8 cellular contexts compared by ENCODE assay signal in the genomic region with DNA sequence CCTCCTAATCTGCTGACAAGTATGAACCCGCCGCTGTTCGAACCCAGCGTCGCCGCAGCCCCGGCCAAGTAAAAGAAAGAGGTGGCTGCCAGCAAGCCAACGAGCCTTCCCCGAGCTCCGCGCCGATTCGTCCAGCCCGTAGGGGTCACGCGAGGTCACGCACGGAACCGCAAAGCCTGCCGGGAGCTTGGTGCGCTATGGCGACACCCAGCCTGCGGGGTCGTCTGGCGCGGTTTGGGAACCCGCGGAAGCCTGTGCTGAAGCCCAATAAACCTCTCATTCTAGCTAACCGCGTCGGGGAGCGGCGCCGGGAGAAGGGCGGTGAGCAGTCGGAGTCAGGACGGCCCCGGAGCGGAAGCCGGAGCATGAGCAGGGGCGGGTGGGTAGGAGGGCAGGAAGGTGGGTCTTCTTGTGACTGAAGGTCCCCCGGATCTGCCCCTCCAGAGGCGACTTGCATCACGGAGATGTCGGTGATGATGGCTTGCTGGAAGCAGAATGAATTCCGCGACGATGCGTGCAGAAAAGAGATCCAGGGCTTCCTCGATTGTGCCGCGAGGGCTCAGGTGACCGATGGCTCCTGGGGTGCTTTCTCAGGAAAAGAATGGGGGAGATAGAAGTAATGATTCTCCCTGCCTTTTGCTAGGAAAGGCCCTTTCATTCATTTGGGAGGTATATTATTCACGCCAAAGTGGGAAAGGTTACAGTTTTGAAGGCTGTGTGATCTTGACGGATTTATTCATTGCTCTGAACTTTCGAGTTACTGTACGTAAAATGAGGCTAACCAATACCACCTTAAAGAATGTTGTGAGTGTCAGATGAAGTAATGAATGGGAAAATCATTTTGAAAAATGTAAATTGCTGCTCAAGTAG. TPM values are rescaled to one million over a fixed set of nuclear protein-coding genes. Genes with fewer than 3 reads are reported as not detected.
DNase-seq lines count a peak whose midpoint lies in the region; ATAC-seq, FAIRE-seq and TF ChIP-seq lines count a peak whose summit lies in the region.

CHCHD1 (plus strand) TSS at position 170 of the 870 bp plus-strand sequence; CDS start at position 198, 28 bp downstream.

- no peaks in the 10 kb centered on the region for H3K9me3 Mint-ChIP-seq in Caco-2 (ENCODE audit: unreplicated experiment)
- no peaks in the 10 kb centered on the region for H3K9me3 Mint-ChIP-seq in activated T-helper 1 cell treated with anti-CD3 and anti-CD28 coated beads, Interleukin-12 subunit alpha, Interleukin-12 subunit beta, Interleukin-2, Interleukin-4 antibody, amounts not matched to agents 30 ng/mL and 10 ng/mL and 1 ng/mL, durations not matched to agents 14 hours and 24 hours and 36 hours
- peaks cover 0 to 2% (median 0%) of the 10 kb centered on the region in 11 donors for H3K9me3 Mint-ChIP-seq in naive thymus-derived CD4-positive, alpha-beta T cell
- no peaks in the 10 kb centered on the region for H3K9me3 Mint-ChIP-seq in stimulated activated memory B cell treated with anti-CD40 and anti-IgM and Interleukin-4, amounts not matched to agents 10 μg/mL and 1 μg/mL and 100 μg/mL, for 72 hours

- ATAC-seq in GM21447 (IDR thresholded peaks at IDR 0.05; ENCODE audit: unreplicated experiment) = peak; percentile 52
- peak; percentile 76 for ATAC-seq in naive thymus-derived CD4-positive, alpha-beta T cell
- peak; percentile 83 for ATAC-seq in stimulated activated memory B cell treated with anti-CD40 and anti-IgM and Interleukin-4, amounts not matched to agents 10 μg/mL and 1 μg/mL and 100 μg/mL, for 72 hours

- peaks cover 19% of the 10 kb centered on the region for H3K4me1 Mint-ChIP-seq in Caco-2 (ENCODE audit: low read depth, unreplicated experiment)
- peaks cover 47% of the 10 kb centered on the region for H3K4me1 Mint-ChIP-seq in activated T-helper 1 cell treated with anti-CD3 and anti-CD28 coated beads, Interleukin-12 subunit alpha, Interleukin-12 subunit beta, Interleukin-2, Interleukin-4 antibody, amounts not matched to agents 30 ng/mL and 10 ng/mL and 1 ng/mL, durations not matched to agents 14 hours and 24 hours and 36 hours (ENCODE audit: low read depth)
- peaks cover 35 to 65% (median 59%) of the 10 kb centered on the region in 7 donors for H3K4me1 Mint-ChIP-seq in naive thymus-derived CD4-positive, alpha-beta T cell
- H3K4me1 Mint-ChIP-seq in stimulated activated memory B cell treated with anti-CD40 and anti-IgM and Interleukin-4, amounts not matched to agents 10 μg/mL and 1 μg/mL and 100 μg/mL, for 72 hours = peaks cover 51% of the 10 kb centered on the region

- no peaks in the 10 kb centered on the region for H3K9me3 ChIP-seq in Caco-2
- no peaks in the 10 kb centered on the region for H3K9me3 ChIP-seq in naive thymus-derived CD4-positive, alpha-beta T cell (ENCODE audit: control insufficient read depth in 2 of 3, low read length in 3 of 3)

- no peak for TF ChIP-seq CTCF in Caco-2 (IDR thresholded peaks at IDR 0.05; ENCODE audit: insufficient read depth in 1 of 2, low read depth in 1 of 2, low read length in 1 of 2, severe bottlenecking in 1 of 2, unreplicated experiment in 1 of 2)

- H3K27me3 Mint-ChIP-seq in Caco-2 (ENCODE audit: insufficient read depth, unreplicated experiment) = no peaks in the 10 kb centered on the region
- H3K27me3 Mint-ChIP-seq in activated T-helper 1 cell treated with anti-CD3 and anti-CD28 coated beads, Interleukin-12 subunit alpha, Interleukin-12 subunit beta, Interleukin-2, Interleukin-4 antibody, amounts not matched to agents 30 ng/mL and 10 ng/mL and 1 ng/mL, durations not matched to agents 14 hours and 24 hours and 36 hours (ENCODE audit: insufficient read depth) = no peaks in the 10 kb centered on the region
- no peaks in the 10 kb centered on the region for H3K27me3 Mint-ChIP-seq in naive thymus-derived CD4-positive, alpha-beta T cell
- H3K27me3 Mint-ChIP-seq in stimulated activated memory B cell treated with anti-CD40 and anti-IgM and Interleukin-4, amounts not matched to agents 10 μg/mL and 1 μg/mL and 100 μg/mL, for 72 hours = no peaks in the 10 kb centered on the region

- H3K36me3 Mint-ChIP-seq in Caco-2 (ENCODE audit: insufficient read depth, unreplicated experiment) = peaks cover 46% of the 10 kb centered on the region
- H3K36me3 Mint-ChIP-seq in activated T-helper 1 cell treated with anti-CD3 and anti-CD28 coated beads, Interleukin-12 subunit alpha, Interleukin-12 subunit beta, Interleukin-2, Interleukin-4 antibody, amounts not matched to agents 30 ng/mL and 10 ng/mL and 1 ng/mL, durations not matched to agents 14 hours and 24 hours and 36 hours (ENCODE audit: low read depth) = peaks cover 23% of the 10 kb centered on the region
- H3K36me3 Mint-ChIP-seq in naive thymus-derived CD4-positive, alpha-beta T cell = peaks cover 0 to 16% (median 5%) of the 10 kb centered on the region in 5 donors
- peaks cover 13% of the 10 kb centered on the region for H3K36me3 Mint-ChIP-seq in stimulated activated memory B cell treated with anti-CD40 and anti-IgM and Interleukin-4, amounts not matched to agents 10 μg/mL and 1 μg/mL and 100 μg/mL, for 72 hours

- POLR2A ChIA-PET in Caco-2 (lab: Charles Lee) = interaction anchor here (0.5 to 2.2 kb wide), 7 partner anchors 9 to 363 kb away, joined by 3 to 19 read pairs (median 4); partner anchors contain the start of gene SEC24C
- POLR2A ChIA-PET in naive thymus-derived CD4-positive, alpha-beta T cell (lab: Charles Lee) = interaction anchor here (0.6 to 13.2 kb wide), 7 partner anchors 11 to 301 kb away, joined by 3 to 185 read pairs (median 6); partner anchors contain the start of genes NDST2 and SEC24C

- peak within 1 kb of the TSS; percentile 72 for H3K4me3 ChIP-seq in Caco-2 (ENCODE audit: low read depth, low read length)
- peak within 1 kb of the TSS; percentile 98 for H3K4me3 ChIP-seq in naive thymus-derived CD4-positive, alpha-beta T cell (ENCODE audit: low read length)

- FAIRE-seq in RCC 7860 (lab: Jason Lieb, UNC) = no peak

- no peak for TF ChIP-seq RAD21 in Ishikawa (IDR thresholded peaks at IDR 0.05; ENCODE audit: low read depth)

- H3K27ac Mint-ChIP-seq in Caco-2 (ENCODE audit: unreplicated experiment) = peak within 1 kb of the TSS; percentile 96
- H3K27ac Mint-ChIP-seq in activated T-helper 1 cell treated with anti-CD3 and anti-CD28 coated beads, Interleukin-12 subunit alpha, Interleukin-12 subunit beta, Interleukin-2, Interleukin-4 antibody, amounts not matched to agents 30 ng/mL and 10 ng/mL and 1 ng/mL, durations not matched to agents 14 hours and 24 hours and 36 hours = peak within 1 kb of the TSS; percentile 99
- peak within 1 kb of the TSS; percentile 89 to 100 (median 98) for H3K27ac Mint-ChIP-seq in naive thymus-derived CD4-positive, alpha-beta T cell
- peak within 1 kb of the TSS; percentile 92 for H3K27ac Mint-ChIP-seq in stimulated activated memory B cell treated with anti-CD40 and anti-IgM and Interleukin-4, amounts not matched to agents 10 μg/mL and 1 μg/mL and 100 μg/mL, for 72 hours

- peak within 1 kb of the TSS; percentile 92 for H3K27ac ChIP-seq in naive thymus-derived CD4-positive, alpha-beta T cell (ENCODE audit: low read depth, low read length)

- intact Hi-C loops in Caco-2 (cut with micrococcal nuclease; ENCODE audit: unreplicated experiment) = loop anchor here (10.0 kb wide), 1 partner anchor 93 kb away; the partner anchor contains the start of gene CAMK2G
- intact Hi-C loops in activated T-helper 1 cell treated with anti-CD3 and anti-CD28 coated beads, Interleukin-12 subunit alpha, Interleukin-12 subunit beta, Interleukin-2, Interleukin-4 antibody, amounts not matched to agents 30 ng/mL and 10 ng/mL and 1 ng/mL, durations not matched to agents 14 hours and 24 hours and 36 hours (cut with micrococcal nuclease) = loop anchor here (1.0 to 10.0 kb wide), 3 partner anchors 10 to 537 kb away; partner anchors contain the start of genes DNAJC9 and PPP3CB
- intact Hi-C loops in naive thymus-derived CD4-positive, alpha-beta T cell (cut with micrococcal nuclease) = loop anchor here in 1 of 2 donors (1.0 to 5.0 kb wide), 2 partner anchors 10 to 155 kb away; a partner anchor contains a TSS

- H3K36me3 ChIP-seq in Caco-2 (ENCODE audit: control insufficient read depth, insufficient read depth, low read length) = no peaks in the 10 kb centered on the region; the same call in 1 of the 2 replicates
- H3K36me3 ChIP-seq in naive thymus-derived CD4-positive, alpha-beta T cell (ENCODE audit: control insufficient read depth in 2 of 3, insufficient read depth in 3 of 3, low read length in 3 of 3) = peaks cover 5 to 12% (median 8%) of the 10 kb centered on the region in 3 experiments

- BruUV-seq in Caco-2 (replicated peaks; lab: Mats Ljungman, UMichigan) = TSS peak; percentile 48

- H3K4me1 ChIP-seq in Caco-2 = no peaks in the 10 kb centered on the region; the same call in 1 of the 2 replicates
- peaks cover 32 to 36% of the 10 kb centered on the region in 2 donors for H3K4me1 ChIP-seq in naive thymus-derived CD4-positive, alpha-beta T cell (ENCODE audit: control insufficient read depth in 2 of 2, insufficient read depth in 2 of 2, low read length in 2 of 2)

- CTCF ChIA-PET in Caco-2 (lab: Charles Lee) = interaction anchor here (0.9 to 3.4 kb wide), 2 partner anchors 10 to 97 kb away, joined by 4 to 9 read pairs; a partner anchor contains a TSS
- CTCF ChIA-PET in naive thymus-derived CD4-positive, alpha-beta T cell (lab: Charles Lee) = interaction anchor here (0.8 to 1.4 kb wide), 6 partner anchors 9 to 97 kb away, joined by 3 to 10 read pairs (median 4); partner anchors contain the start of gene CAMK2G

- no peaks in the 10 kb centered on the region for H3K27me3 ChIP-seq in Caco-2 (replicated peaks; ENCODE audit: control insufficient read depth, insufficient read depth, low read length)
- H3K27me3 ChIP-seq in naive thymus-derived CD4-positive, alpha-beta T cell (ENCODE audit: control insufficient read depth in 2 of 2, insufficient read depth in 2 of 2, low read length in 2 of 2) = no peaks in the 10 kb centered on the region

- H3K4me3 Mint-ChIP-seq in Caco-2 (ENCODE audit: unreplicated experiment) = peak within 1 kb of the TSS; percentile 86
- peak within 1 kb of the TSS; percentile 99 for H3K4me3 Mint-ChIP-seq in activated T-helper 1 cell treated with anti-CD3 and anti-CD28 coated beads, Interleukin-12 subunit alpha, Interleukin-12 subunit beta, Interleukin-2, Interleukin-4 antibody, amounts not matched to agents 30 ng/mL and 10 ng/mL and 1 ng/mL, durations not matched to agents 14 hours and 24 hours and 36 hours
- H3K4me3 Mint-ChIP-seq in naive thymus-derived CD4-positive, alpha-beta T cell = peak within 1 kb of the TSS; percentile 87 to 100 (median 98)
- H3K4me3 Mint-ChIP-seq in stimulated activated memory B cell treated with anti-CD40 and anti-IgM and Interleukin-4, amounts not matched to agents 10 μg/mL and 1 μg/mL and 100 μg/mL, for 72 hours = peak within 1 kb of the TSS; percentile 95

- peak; percentile 43; the same call in 1 of the 2 replicates for TF ChIP-seq EP300 in Ishikawa (IDR thresholded peaks at IDR 0.05; ENCODE audit: borderline replicate concordance)

- DNase-seq in Caco-2 = peak; percentile 91 to 95
- DNase-seq in RCC 7860 (ENCODE audit: low spot score) = peak; percentile 68
- peak; percentile 92 for DNase-seq in activated T-helper 1 cell treated with anti-CD3 and anti-CD28 coated beads, Interleukin-12 subunit alpha, Interleukin-12 subunit beta, Interleukin-2, Interleukin-4 antibody, amounts not matched to agents 30 ng/mL and 10 ng/mL and 1 ng/mL, durations not matched to agents 14 hours and 24 hours and 36 hours (ENCODE audit: low spot score)
- peak; percentile 84 for DNase-seq in fibroblast of gingiva (ENCODE audit: low read depth)
- DNase-seq in naive thymus-derived CD4-positive, alpha-beta T cell = peak; percentile 73 to 92 (median 88)

RNA-seq across cellular contexts. Expression of gene CHCHD1, which starts in this region (rescaled TPM):
- total RNA-seq in Caco-2 (2022) = 42.0 and 44.1 TPM in 2 replicates
- total RNA-seq in activated T-helper 1 cell treated with anti-CD3 and anti-CD28 coated beads, Interleukin-12 subunit alpha, Interleukin-12 subunit beta, Interleukin-2, Interleukin-4 antibody, amounts not matched to agents 30 ng/mL and 10 ng/mL and 1 ng/mL, durations not matched to agents 14 hours and 24 hours and 36 hours = 30.9 and 33.5 TPM in 2 replicates
- 10 to 100 TPM in 3 of 5 experiments, 1 to 10 TPM in 2; 5.6 to 31.4 (median 14.9) TPM for total RNA-seq in naive thymus-derived CD4-positive, alpha-beta T cell
- polyA plus RNA-seq in naive thymus-derived CD4-positive, alpha-beta T cell = 10 to 100 TPM; 40.5 to 49.6 TPM

Comparison
In these comparisons a context has a peak if more than half of its experiments do, and no peak if none do; other contexts are left out.
1. Peak in every context shown above with its lines: DNase-seq, ATAC-seq, H3K4me3 ChIP-seq and H3K27ac ChIP-seq.